1 cellular context compared by ENCODE assay signal in genomic region chr16:30745082-30745481, GRCh38.
A peak's percentile ranks its signal among the peaks of the same experiment; 100 is the strongest.
TF ChIP-seq lines count a peak whose summit lies in the region.

No MANE protein-coding gene starts in this region.

TF ChIP-seq in HepG2, 621 proteins besides CTCF, POLR2A, EP300 and RAD21 (continued from another document and continues in another):
- no peak for TF ChIP-seq RERE (CRISPR knock-in tag; IDR thresholded peaks at IDR 0.05; ENCODE audit: low read depth)
- TF ChIP-seq GATAD2A (CRISPR knock-in tag; IDR thresholded peaks at IDR 0.05) = peak; percentile 48
- no peak for TF ChIP-seq HNRNPH1 (optimal IDR thresholded peaks at IDR 0.05; ENCODE audit: low read depth, low read length)
- no peak for TF ChIP-seq TOPORS (CRISPR knock-in tag; IDR thresholded peaks at IDR 0.05)
- TF ChIP-seq ZNF549 (CRISPR knock-in tag; IDR thresholded peaks at IDR 0.05) = no peak
- TF ChIP-seq ZFYVE20 (CRISPR knock-in tag; IDR thresholded peaks at IDR 0.05; ENCODE audit: borderline replicate concordance, low read depth) = no peak
- peak; percentile 81; the same call in 1 of the 2 replicates for TF ChIP-seq RCOR2 (CRISPR knock-in tag; IDR thresholded peaks at IDR 0.05)
- TF ChIP-seq ARID5B (CRISPR knock-in tag; IDR thresholded peaks at IDR 0.05) = peak; percentile 46; the same call in 1 of the 2 replicates
- TF ChIP-seq ATF2 (CRISPR knock-in tag; IDR thresholded peaks at IDR 0.05) = peak; percentile 48; the same call in 1 of the 2 replicates
- TF ChIP-seq ZBTB3 (CRISPR knock-in tag; IDR thresholded peaks at IDR 0.05; ENCODE audit: borderline replicate concordance, low read depth) = no peak
- TF ChIP-seq JUNB (CRISPR knock-in tag; IDR thresholded peaks at IDR 0.05; ENCODE audit: borderline replicate concordance) = peak; percentile 59
- no peak for TF ChIP-seq ZNF619 (CRISPR knock-in tag; IDR thresholded peaks at IDR 0.05)
- TF ChIP-seq TFAP4 (IDR thresholded peaks at IDR 0.05; ENCODE audit: borderline replicate concordance, low read depth) = peak; percentile 34; the same call in 1 of the 2 replicates
- TF ChIP-seq FOSL2 (CRISPR knock-in tag; IDR thresholded peaks at IDR 0.05) = peak; percentile 90
- TF ChIP-seq POLR2AphosphoS5 (IDR thresholded peaks at IDR 0.05; ENCODE audit: low read depth, low read length) = peak; percentile 22; the same call in 1 of the 2 replicates
- TF ChIP-seq HOXA7 (CRISPR knock-in tag; IDR thresholded peaks at IDR 0.05) = no peak
- peak; percentile 76; the same call in 1 of the 2 replicates for TF ChIP-seq JUND (CRISPR knock-in tag; IDR thresholded peaks at IDR 0.05)
- TF ChIP-seq DPF2 (CRISPR knock-in tag; IDR thresholded peaks at IDR 0.05; ENCODE audit: borderline replicate concordance, low read depth) = peak; percentile 67; the same call in 1 of the 2 replicates
- 0 out of 2 replicates have a peak, but pooled peaks have one; percentile 9 for TF ChIP-seq CEBPG (CRISPR knock-in tag; IDR thresholded peaks at IDR 0.05)
- peak; percentile 25 for TF ChIP-seq ASH2L (IDR thresholded peaks at IDR 0.05; ENCODE audit: insufficient read length, low read depth, low read length)
- peak; percentile 41; the same call in 1 of the 2 replicates for TF ChIP-seq MED1 (CRISPR knock-in tag; IDR thresholded peaks at IDR 0.05)
- peak; percentile 98 for TF ChIP-seq ZNF3 (CRISPR knock-in tag; IDR thresholded peaks at IDR 0.05)
- TF ChIP-seq ZNF414 (CRISPR knock-in tag; IDR thresholded peaks at IDR 0.05) = no peak
- TF ChIP-seq MTA3 (CRISPR knock-in tag; IDR thresholded peaks at IDR 0.05) = no peak
- TF ChIP-seq HOMEZ (CRISPR knock-in tag; IDR thresholded peaks at IDR 0.05; ENCODE audit: low read depth) = 0 out of 2 replicates have a peak, but pooled peaks have one; percentile 49
- TF ChIP-seq ZNF24 (IDR thresholded peaks at IDR 0.05) = peak; percentile 25; the same call in 1 of the 2 replicates
- TF ChIP-seq ARID3A (IDR thresholded peaks at IDR 0.05; ENCODE audit: low read depth, low read length) = peak; percentile 77
- peak; percentile 60; the same call in 1 of the 2 replicates for TF ChIP-seq NCOR1 (IDR thresholded peaks at IDR 0.05; ENCODE audit: borderline replicate concordance, low read length)
- no peak for TF ChIP-seq ZNF337 (CRISPR knock-in tag; IDR thresholded peaks at IDR 0.05; ENCODE audit: borderline replicate concordance, low read depth)
- peak; percentile 78 for TF ChIP-seq PAXIP1 (CRISPR knock-in tag; conservative IDR thresholded peaks at IDR 0.05)
- TF ChIP-seq HNF4G (IDR thresholded peaks at IDR 0.05; ENCODE audit: borderline replicate concordance, low read depth, low read length) = peak; percentile 68; the same call in 1 of the 2 replicates
- TF ChIP-seq HNF4G (CRISPR knock-in tag; IDR thresholded peaks at IDR 0.05; ENCODE audit: borderline replicate concordance, low read depth) = no peak
- no peak for TF ChIP-seq KMT2A (CRISPR knock-in tag; IDR thresholded peaks at IDR 0.05)
- peak; percentile 47 for TF ChIP-seq CREB1 (IDR thresholded peaks at IDR 0.05)
- peak; percentile 51; the same call in 1 of the 2 replicates for TF ChIP-seq CREB1 (CRISPR knock-in tag; IDR thresholded peaks at IDR 0.05)
- TF ChIP-seq ZNF629 (CRISPR knock-in tag; conservative IDR thresholded peaks at IDR 0.05) = peak; percentile 65; the same call in 1 of the 2 replicates
- TF ChIP-seq ELF3 (CRISPR knock-in tag; IDR thresholded peaks at IDR 0.05) = peak; percentile 43; the same call in 1 of the 2 replicates
- TF ChIP-seq ZNF552 (CRISPR knock-in tag; IDR thresholded peaks at IDR 0.05; ENCODE audit: borderline replicate concordance) = no peak
- peak; percentile 68; the same call in 1 of the 2 replicates for TF ChIP-seq RXRA (CRISPR knock-in tag; IDR thresholded peaks at IDR 0.05)
- TF ChIP-seq FOXA1 (IDR thresholded peaks at IDR 0.05) = no peak
- peak; percentile 34; the same call in 1 of the 2 replicates for TF ChIP-seq FOXA1 (CRISPR knock-in tag; IDR thresholded peaks at IDR 0.05)
- TF ChIP-seq PPARG (CRISPR knock-in tag; conservative IDR thresholded peaks at IDR 0.05) = no peak
- peak; percentile 30; the same call in 1 of the 2 replicates for TF ChIP-seq GATAD1 (CRISPR knock-in tag; IDR thresholded peaks at IDR 0.05)
- TF ChIP-seq FOSL1 (CRISPR knock-in tag; IDR thresholded peaks at IDR 0.05; ENCODE audit: borderline replicate concordance) = peak; percentile 52; the same call in 1 of the 2 replicates
- peak; percentile 25; the same call in 1 of the 2 replicates for TF ChIP-seq NFIC (IDR thresholded peaks at IDR 0.05; ENCODE audit: low read length)
- TF ChIP-seq GTF3A (CRISPR knock-in tag; conservative IDR thresholded peaks at IDR 0.05) = 0 out of 2 replicates have a peak, but pooled peaks have one; percentile 52
